Comparison of ENCODE assay signal across 8 cellular contexts in the genomic region with DNA sequence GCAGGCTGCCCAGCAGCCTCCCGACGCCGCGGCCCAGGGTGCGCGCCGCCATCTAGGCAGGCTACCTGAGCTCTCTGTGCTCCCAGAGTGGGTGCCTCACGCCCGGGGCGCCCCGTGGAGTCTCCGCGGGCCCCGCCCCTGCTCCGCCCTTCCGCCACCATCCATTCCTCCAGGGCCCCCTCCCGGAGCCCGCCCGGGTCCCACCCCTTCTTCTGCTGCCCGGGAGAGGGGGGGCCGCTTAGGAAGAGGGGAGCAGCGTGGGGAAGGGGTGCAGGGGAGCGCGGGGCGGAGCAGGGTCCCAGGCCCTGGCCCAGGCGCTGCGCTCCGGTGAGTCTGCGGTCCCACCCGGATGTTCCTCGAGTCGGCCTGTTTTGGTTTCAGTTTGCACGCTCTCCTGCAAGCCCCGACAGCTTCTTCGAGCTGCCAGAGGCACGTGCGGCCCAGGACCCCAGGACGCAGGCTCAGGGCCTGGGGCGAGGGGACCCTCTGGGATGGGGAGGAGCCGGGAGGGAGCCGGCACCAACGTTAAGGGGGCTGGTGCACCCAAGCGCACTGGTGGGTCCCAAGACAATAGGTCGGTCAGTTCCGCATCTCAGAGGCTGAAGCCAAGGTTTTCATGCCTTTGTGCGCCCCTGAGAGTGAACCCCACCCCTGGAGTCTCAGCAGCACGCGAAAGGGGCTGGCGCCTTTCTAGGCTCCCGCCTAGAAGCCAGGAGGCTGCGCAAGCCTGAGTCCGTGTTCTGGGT. TPM values are rescaled to one million over a fixed set of nuclear protein-coding genes. Genes with fewer than 3 reads are reported as not detected.
DNase-seq lines count a peak whose midpoint lies in the region; ATAC-seq and TF ChIP-seq lines count a peak whose summit lies in the region.

Gene ACSS1 (minus strand): TSS at position 89 of the 746 bp plus-strand sequence. CDS start 37 bp downstream, at position 52.

- no peaks in the 10 kb centered on the region for H3K79me2 ChIP-seq in OCI-LY1 (ENCODE audit: insufficient read depth, low read length)

- H3K4me3 ChIP-seq in OCI-LY1 (ENCODE audit: low read depth, low read length, poor library complexity, severe bottlenecking) (peak within 1 kb of the TSS; percentile 57), gastroesophageal sphincter (peak within 1 kb of the TSS; percentile 77 to 83), thyroid gland (replicated peaks in 1 of 3) (peak within 1 kb of the TSS; percentile 64 to 84 (median 73))

- peak within 1 kb of the TSS; percentile 78 for H3K4me3 Mint-ChIP-seq in activated T-helper 1 cell treated with anti-CD3 and anti-CD28 coated beads, Interleukin-12 subunit alpha, Interleukin-12 subunit beta, Interleukin-2, Interleukin-4 antibody, amounts not matched to agents 30 ng/mL and 10 ng/mL and 1 ng/mL, durations not matched to agents 14 hours and 24 hours and 36 hours
- peak within 1 kb of the TSS; percentile 75 for H3K4me3 Mint-ChIP-seq in osteocyte (ENCODE audit: unreplicated experiment)

- H3K27me3 ChIP-seq in OCI-LY1 (ENCODE audit: insufficient read depth, low read length) = peaks cover 4% of the 10 kb centered on the region; the same call in 1 of the 2 replicates
- H3K27me3 ChIP-seq in gastroesophageal sphincter = no peaks in the 10 kb centered on the region
- no peaks in the 10 kb centered on the region for H3K27me3 ChIP-seq in thyroid gland

- no peaks in the 10 kb centered on the region for H4K20me1 ChIP-seq in OCI-LY1 (ENCODE audit: insufficient read depth, low read length)

- intact Hi-C loops in activated T-helper 1 cell treated with anti-CD3 and anti-CD28 coated beads, Interleukin-12 subunit alpha, Interleukin-12 subunit beta, Interleukin-2, Interleukin-4 antibody, amounts not matched to agents 30 ng/mL and 10 ng/mL and 1 ng/mL, durations not matched to agents 14 hours and 24 hours and 36 hours (cut with micrococcal nuclease) = loop anchor here (1.0 to 5.0 kb wide), 6 partner anchors 126 to 567 kb away; partner anchors contain the start of genes ABHD12, GINS1, NANP and NINL
- intact Hi-C loops in thyroid gland (cut with DNase I) = no loop called here

- no peaks in the 10 kb centered on the region for H3K36me3 ChIP-seq in OCI-LY1 (ENCODE audit: insufficient read depth, low read length)
- no peaks in the 10 kb centered on the region for H3K36me3 ChIP-seq in gastroesophageal sphincter
- no peaks in the 10 kb centered on the region for H3K36me3 ChIP-seq in thyroid gland

- no peaks in the 10 kb centered on the region for H3K9me3 ChIP-seq in OCI-LY1 (ENCODE audit: low read length)
- H3K9me3 ChIP-seq in gastroesophageal sphincter = no peaks in the 10 kb centered on the region
- no peaks in the 10 kb centered on the region for H3K9me3 ChIP-seq in thyroid gland

- H3K27ac ChIP-seq in OCI-LY1 (ENCODE audit: low read depth, low read length, poor library complexity, severe bottlenecking) = no peak within 1 kb of the TSS
- peak within 1 kb of the TSS; percentile 83 to 97 (median 96) for H3K27ac ChIP-seq in gastroesophageal sphincter
- peak within 1 kb of the TSS; percentile 94 to 96 (median 96) for H3K27ac ChIP-seq in thyroid gland

- no peaks in the 10 kb centered on the region for H3F3A ChIP-seq in OCI-LY1 (ENCODE audit: insufficient read depth, low read length)

- WGBS in gastroesophageal sphincter (ENCODE audit: low coverage in 1 of 2), 2 donors = 0% methylated on average over 6 of the region's 52 CpGs; no CpG with 5 or more reads in 1 of the 2 donors
- 4 to 10% methylated on average over 9 to 19 of the region's 52 CpGs for WGBS in thyroid gland, 2 donors

- H3K9me3 Mint-ChIP-seq in activated T-helper 1 cell treated with anti-CD3 and anti-CD28 coated beads, Interleukin-12 subunit alpha, Interleukin-12 subunit beta, Interleukin-2, Interleukin-4 antibody, amounts not matched to agents 30 ng/mL and 10 ng/mL and 1 ng/mL, durations not matched to agents 14 hours and 24 hours and 36 hours = no peaks in the 10 kb centered on the region
- no peaks in the 10 kb centered on the region for H3K9me3 Mint-ChIP-seq in osteocyte (ENCODE audit: unreplicated experiment)

- no peak for TF ChIP-seq EP300 in gastroesophageal sphincter (IDR thresholded peaks at IDR 0.05)

- peaks cover 8% of the 10 kb centered on the region for H3K36me3 Mint-ChIP-seq in activated T-helper 1 cell treated with anti-CD3 and anti-CD28 coated beads, Interleukin-12 subunit alpha, Interleukin-12 subunit beta, Interleukin-2, Interleukin-4 antibody, amounts not matched to agents 30 ng/mL and 10 ng/mL and 1 ng/mL, durations not matched to agents 14 hours and 24 hours and 36 hours (ENCODE audit: low read depth)
- H3K36me3 Mint-ChIP-seq in osteocyte (ENCODE audit: unreplicated experiment) = no peaks in the 10 kb centered on the region

- H3K4me2 ChIP-seq in OCI-LY1 (ENCODE audit: low read length) = peak within 1 kb of the TSS; percentile 60

- H3K9me2 ChIP-seq in OCI-LY1 (ENCODE audit: low read depth, low read length) = no peaks in the 10 kb centered on the region

- TF ChIP-seq POLR2A in gastroesophageal sphincter (IDR thresholded peaks at IDR 0.05) = peak; percentile 26 to 47
- TF ChIP-seq POLR2A in thyroid gland (IDR thresholded peaks at IDR 0.05) = peak in 1 of 2 donors; percentile 74

- no peak for TF ChIP-seq CTCF in OCI-LY1 (IDR thresholded peaks at IDR 0.05; ENCODE audit: low read length)
- no peak for TF ChIP-seq CTCF in gastroesophageal sphincter (IDR thresholded peaks at IDR 0.05)
- TF ChIP-seq CTCF in osteocyte (IDR thresholded peaks at IDR 0.05) = no peak
- no peak for TF ChIP-seq CTCF in thyroid gland (IDR thresholded peaks at IDR 0.05)

- H3K27ac Mint-ChIP-seq in activated T-helper 1 cell treated with anti-CD3 and anti-CD28 coated beads, Interleukin-12 subunit alpha, Interleukin-12 subunit beta, Interleukin-2, Interleukin-4 antibody, amounts not matched to agents 30 ng/mL and 10 ng/mL and 1 ng/mL, durations not matched to agents 14 hours and 24 hours and 36 hours = peak within 1 kb of the TSS; percentile 84
- H3K27ac Mint-ChIP-seq in osteocyte (ENCODE audit: unreplicated experiment) = peak within 1 kb of the TSS; percentile 71

- DNase-seq in NCI-H2227 (lab: John Stamatoyannopoulos, UW; ENCODE audit: unreplicated experiment) (peak; percentile 20), NCI-H2227 treated with DMSO at 0.1 percent for 48 hours (lab: John Stamatoyannopoulos, UW) (no peak), osteocyte (ENCODE audit: extremely low spot score, unreplicated experiment) (no peak), thyroid gland (peak; percentile 79 to 83)
- peak; percentile 74 for DNase-seq in activated T-helper 1 cell treated with anti-CD3 and anti-CD28 coated beads, Interleukin-12 subunit alpha, Interleukin-12 subunit beta, Interleukin-2, Interleukin-4 antibody, amounts not matched to agents 30 ng/mL and 10 ng/mL and 1 ng/mL, durations not matched to agents 14 hours and 24 hours and 36 hours (ENCODE audit: low spot score)

- ATAC-seq in HG02870 (IDR thresholded peaks at IDR 0.05; ENCODE audit: unreplicated experiment) (peak; percentile 53), gastroesophageal sphincter (peak; percentile 58)

- H3K4me1 Mint-ChIP-seq in activated T-helper 1 cell treated with anti-CD3 and anti-CD28 coated beads, Interleukin-12 subunit alpha, Interleukin-12 subunit beta, Interleukin-2, Interleukin-4 antibody, amounts not matched to agents 30 ng/mL and 10 ng/mL and 1 ng/mL, durations not matched to agents 14 hours and 24 hours and 36 hours (ENCODE audit: low read depth) = peaks cover 32% of the 10 kb centered on the region
- peaks cover 36% of the 10 kb centered on the region for H3K4me1 Mint-ChIP-seq in osteocyte (ENCODE audit: unreplicated experiment)

- H3K9ac ChIP-seq in OCI-LY1 (ENCODE audit: low read length) = peak within 1 kb of the TSS; percentile 3; the same call in 1 of the 2 replicates

- H2AFZ ChIP-seq in OCI-LY1 (ENCODE audit: low read length) = no peak within 1 kb of the TSS

- peaks cover 49% of the 10 kb centered on the region for H3K27me3 Mint-ChIP-seq in activated T-helper 1 cell treated with anti-CD3 and anti-CD28 coated beads, Interleukin-12 subunit alpha, Interleukin-12 subunit beta, Interleukin-2, Interleukin-4 antibody, amounts not matched to agents 30 ng/mL and 10 ng/mL and 1 ng/mL, durations not matched to agents 14 hours and 24 hours and 36 hours (ENCODE audit: insufficient read depth)
- peaks cover 45% of the 10 kb centered on the region for H3K27me3 Mint-ChIP-seq in osteocyte (ENCODE audit: unreplicated experiment)

- H3K4me1 ChIP-seq in OCI-LY1 (ENCODE audit: insufficient read depth, low read length, severe bottlenecking) = peaks cover 17% of the 10 kb centered on the region
- H3K4me1 ChIP-seq in gastroesophageal sphincter = peaks cover 7 to 54% (median 42%) of the 10 kb centered on the region in 3 donors
- H3K4me1 ChIP-seq in thyroid gland = peaks cover 44 to 45% of the 10 kb centered on the region in 2 donors

RNA-seq across cellular contexts. Expression of gene ACSS1, which starts in this region (rescaled TPM):
- total RNA-seq in activated T-helper 1 cell treated with anti-CD3 and anti-CD28 coated beads, Interleukin-12 subunit alpha, Interleukin-12 subunit beta, Interleukin-2, Interleukin-4 antibody, amounts not matched to agents 30 ng/mL and 10 ng/mL and 1 ng/mL, durations not matched to agents 14 hours and 24 hours and 36 hours = 11.7 and 12.7 TPM in 2 replicates
- total RNA-seq in gastroesophageal sphincter (100 to 1,000 TPM in 1 of 4 donors, 10 to 100 TPM in 3; 44.7 to 105 (median 61.6) TPM), osteocyte (7.6 and 8.2 TPM in 2 replicates), thyroid gland (10 to 100 TPM; 45.8 to 57.4 (median 52.1) TPM)

Comparison
In these comparisons a context has a peak if more than half of its experiments do, and no peak if none do; other contexts are left out.
1. DNase-seq: peak in NCI-H2227 (single experiment), activated T-helper 1 cell treated with anti-CD3 and anti-CD28 coated beads, Interleukin-12 subunit alpha, Interleukin-12 subunit beta, Interleukin-2, Interleukin-4 antibody, amounts not matched to agents 30 ng/mL and 10 ng/mL and 1 ng/mL, durations not matched to agents 14 hours and 24 hours and 36 hours (single experiment) and thyroid gland (2 of 2); none in NCI-H2227 treated with DMSO at 0.1 percent for 48 hours (single experiment) and osteocyte (single experiment).
2. Peak in every context shown above with its lines, with median percentiles within 50 percentile points of each other: H3K4me3 ChIP-seq.